Comparison of ENCODE assay signal across 16 cellular contexts in the genomic region with DNA sequence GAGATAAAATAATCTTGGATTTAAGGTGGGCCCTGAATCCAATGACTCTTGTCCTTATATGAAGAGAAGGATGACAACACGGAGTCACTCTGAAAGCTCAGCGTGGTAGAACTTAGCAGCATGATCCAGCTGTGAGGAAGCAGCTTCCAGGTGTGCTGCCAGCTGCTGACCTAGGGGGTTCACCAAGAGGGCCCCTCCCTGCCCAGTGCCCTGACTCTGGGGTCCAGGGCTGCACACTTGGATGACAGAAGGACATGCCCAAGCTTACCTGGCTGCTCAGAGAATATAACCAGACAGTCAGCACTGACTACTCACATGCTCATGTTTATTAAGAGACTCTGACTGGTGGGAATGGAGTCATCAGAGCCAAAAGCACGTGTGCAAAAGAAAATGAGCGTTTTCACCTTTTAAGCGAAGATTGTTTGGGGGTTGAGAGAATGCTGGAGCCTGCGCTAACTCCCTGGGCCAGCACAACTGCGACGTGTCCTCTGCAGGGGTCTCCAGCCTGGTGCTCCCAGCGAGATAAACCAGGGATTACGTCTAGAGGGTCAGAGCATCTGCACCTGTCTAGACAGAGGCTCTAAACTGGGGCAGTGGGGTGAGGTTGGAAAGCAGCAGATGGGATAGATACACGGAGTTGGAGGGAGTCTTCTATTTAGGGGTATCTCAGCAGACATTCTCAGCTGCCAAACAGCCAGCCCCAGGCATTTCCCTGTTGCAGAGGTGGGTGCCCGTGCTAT. TPM values are rescaled to one million over a fixed set of nuclear protein-coding genes. Genes with fewer than 3 reads are reported as not detected.
DNase-seq lines count a peak whose midpoint lies in the region; ATAC-seq, FAIRE-seq and TF ChIP-seq lines count a peak whose summit lies in the region.
"Had no signal": no experiment of that assay in that cellular context is flagged by ENCODE, and none has a peak within 500 bp of the region (broad histone marks: within the 10 kb centered on the region; RNA-seq: fewer than 3 reads in every experiment).

No MANE protein-coding gene starts in this region.

- in situ Hi-C loops in K562 (cut with MboI) = no loop called here

- no peak overlapping the region for H3K9ac ChIP-seq in K562 (ENCODE audit: insufficient read depth in 1 of 2, low read depth in 2 of 2, low read length in 2 of 2)
- H3K9ac ChIP-seq: KMS-11 had no signal

- H3K27ac ChIP-seq in HEK293 (ENCODE audit: extremely low read depth, low read depth, low read length) (no peak overlapping the region), K562 (ENCODE audit: extremely low read depth, low read depth, low read length) (no peak overlapping the region), spleen (peak overlapping the region in 2 of 8 donors; percentile 27 to 35), stomach (no peak overlapping the region)
- H3K27ac ChIP-seq: C4-2B, KMS-11 had no signal

- H3K4me1 ChIP-seq in HEK293 (ENCODE audit: control insufficient read depth, insufficient read depth, low read length) (peaks cover 11% of the 10 kb centered on the region), K562 (replicated peaks in 1 of 2; ENCODE audit: control insufficient read depth in 2 of 2, insufficient read depth in 2 of 2, low read length in 2 of 2) (peaks cover 13 to 16% of the 10 kb centered on the region in 2 experiments), spleen (peaks cover 0 to 30% (median 9%) of the 10 kb centered on the region in 6 donors), stomach (peaks cover 16 to 44% (median 19%) of the 10 kb centered on the region in 4 donors)

- ATAC-seq in K562 = no peak
- ATAC-seq: A549 had no signal

- peaks cover 25 to 59% of the 10 kb centered on the region in 2 experiments for H3K27me3 ChIP-seq in K562 (ENCODE audit: control insufficient read depth in 2 of 2, insufficient read depth in 2 of 2, low read length in 2 of 2)
- no peaks in the 10 kb centered on the region for H3K27me3 ChIP-seq in spleen (replicated peaks in 1 of 7)
- peaks cover 0 to 6% (median 0%) of the 10 kb centered on the region in 3 donors for H3K27me3 ChIP-seq in stomach
- H3K27me3 ChIP-seq: BE2C had no signal

- no peak for TF ChIP-seq RAD21 in K562 (CRISPR knock-in tag; conservative IDR thresholded peaks at IDR 0.05 in 1 of 2, IDR thresholded peaks at IDR 0.05 in 1 of 2)

- intact Hi-C loops in K562 (cut with micrococcal nuclease) = no loop called here
- intact Hi-C loops in spleen (cut with DNase I; ENCODE audit: low total_unique reads) = no loop called here
- intact Hi-C loops in stomach (cut with DNase I; ENCODE audit: low total_unique reads) = no loop called here

- DNase-seq in NCI-H82 (lab: John Stamatoyannopoulos, UW) (peak; percentile 83), K562 (ENCODE audit: extremely low read depth in 1 of 4, low spot score in 3 of 4) (no peak), spleen (peak; percentile 66), stomach (no peak), islet precursor cell (no peak), NCI-H1048 (lab: John Stamatoyannopoulos, UW) (no peak)
- DNase-seq: BE2C; CD4-positive, alpha-beta memory T cell; COR-L47; DMS53; GOT3; HCEC 1CT had no signal

- no peak overlapping the region for H3K4me2 ChIP-seq in K562 (ENCODE audit: insufficient read depth, low read length)
- H3K4me2 ChIP-seq: KMS-11 had no signal

- no peaks in the 10 kb centered on the region for H3K9me3 ChIP-seq in HEK293 (ENCODE audit: control insufficient read depth, insufficient read depth, low read depth, low read length)
- H3K9me3 ChIP-seq in K562 (replicated peaks; ENCODE audit: control insufficient read depth, insufficient read depth, low read depth, low read length) = no peaks in the 10 kb centered on the region
- no peaks in the 10 kb centered on the region for H3K9me3 ChIP-seq in spleen
- no peaks in the 10 kb centered on the region for H3K9me3 ChIP-seq in stomach
- H3K9me3 ChIP-seq: A549, BE2C had no signal

- 3% methylated on average over 12 of the region's 12 CpGs for WGBS in K562 (ENCODE audit: insufficient coverage, low coverage, missing lambda C conversion rate)
- WGBS in spleen, 5 donors = 89 to 92% (median 91%) methylated on average over 12 of the region's 12 CpGs
- 85 to 96% (median 88%) methylated on average over 12 of the region's 12 CpGs for WGBS in stomach, 5 donors

- FAIRE-seq in K562 (lab: Jason Lieb, UNC) = peak; percentile 72
- FAIRE-seq: A549 had no signal

- TF ChIP-seq CTCF in HEK293 (tag by site-specific recombination; IDR thresholded peaks at IDR 0.05) = no peak
- no peak for TF ChIP-seq CTCF in K562 (IDR thresholded peaks at IDR 0.05 in 2 of 3, conservative IDR thresholded peaks at IDR 0.05 in 1 of 3; ENCODE audit: insufficient read depth in 2 of 3, low read depth in 1 of 3, low read length in 3 of 3)
- TF ChIP-seq CTCF in spleen (IDR thresholded peaks at IDR 0.05 in 8 of 11, conservative IDR thresholded peaks at IDR 0.05 in 3 of 11) = no peak
- no peak for TF ChIP-seq CTCF in stomach (IDR thresholded peaks at IDR 0.05)

- H3K9me1 ChIP-seq in K562 (ENCODE audit: control insufficient read depth, insufficient read depth, low read length) = no peaks in the 10 kb centered on the region

- CTCF ChIA-PET in HEK293 (lab: Yijun Ruan, JAX) = no interaction called here
- CTCF ChIA-PET in K562 (lab: Yijun Ruan, JAX; ENCODE audit: low intra/inter-chr PET ratio) = no interaction called here

- H3K36me3 ChIP-seq in HEK293 (ENCODE audit: control insufficient read depth in 2 of 2, insufficient read depth in 1 of 2, low read length in 2 of 2) = no peaks in the 10 kb centered on the region
- H3K36me3 ChIP-seq in K562 (ENCODE audit: control insufficient read depth, insufficient read depth, low read length) = no peaks in the 10 kb centered on the region
- peaks cover 0 to 5% (median 0%) of the 10 kb centered on the region in 6 donors for H3K36me3 ChIP-seq in spleen
- no peaks in the 10 kb centered on the region for H3K36me3 ChIP-seq in stomach
- H3K36me3 ChIP-seq: BE2C had no signal

- POLR2A ChIA-PET in HEK293 (lab: Yijun Ruan, JAX) = no interaction called here
- POLR2A ChIA-PET in K562 (lab: Yijun Ruan, JAX) = no interaction called here

- H3K4me3 ChIP-seq in HEK293 (ENCODE audit: low read depth, low read length) = no peak overlapping the region
- no peak overlapping the region for H3K4me3 ChIP-seq in K562
- no peak overlapping the region for H3K4me3 ChIP-seq in spleen
- H3K4me3 ChIP-seq in stomach = no peak overlapping the region
- H3K4me3 ChIP-seq: A549 had no signal

- no TSS peak for BruUV-seq in K562 (replicated peaks; lab: Mats Ljungman, UMichigan)

- no peak for TF ChIP-seq EP300 in K562 (IDR thresholded peaks at IDR 0.05; ENCODE audit: low read length)
- no peak for TF ChIP-seq EP300 in stomach (IDR thresholded peaks at IDR 0.05)

- no peak overlapping the region for H2AFZ ChIP-seq in K562 (ENCODE audit: low read depth, low read length)

- TF ChIP-seq POLR2A in K562 (conservative IDR thresholded peaks at IDR 0.05) = no peak
- TF ChIP-seq POLR2A in spleen (IDR thresholded peaks at IDR 0.05) = no peak
- no peak for TF ChIP-seq POLR2A in stomach (IDR thresholded peaks at IDR 0.05)

- H3K79me2 ChIP-seq in K562 (ENCODE audit: control insufficient read depth, insufficient read depth, low read length) = no peaks in the 10 kb centered on the region

- H4K20me1 ChIP-seq in K562 (replicated peaks; ENCODE audit: control insufficient read depth, insufficient read depth, low read length) = no peaks in the 10 kb centered on the region

TF ChIP-seq in HEK293, 187 proteins besides CTCF, POLR2A, EP300 and RAD21:
- no peak for TF ChIP-seq ZFP37 (tag by site-specific recombination; IDR thresholded peaks at IDR 0.05)
- TF ChIP-seq ZNF146 (tag by site-specific recombination; IDR thresholded peaks at IDR 0.05) = no peak
- 0 out of 2 replicates have a peak, but pooled peaks have one; percentile 27 for TF ChIP-seq ZIC2 (tag by site-specific recombination; IDR thresholded peaks at IDR 0.05)
TF ChIP-seq in HEK293: peak in this region for 1.

TF ChIP-seq in K562, 482 proteins besides CTCF, POLR2A, EP300 and RAD21:
- TF ChIP-seq L3MBTL2 (IDR thresholded peaks at IDR 0.05) (0 out of 2 replicates have a peak, but pooled peaks have one; percentile 19), ZNF121 (CRISPR knock-in tag; conservative IDR thresholded peaks at IDR 0.05) (no peak)

RNA-seq across cellular contexts. Expression of a gene that starts 41.3 kb away (rescaled TPM):
- total RNA-seq in K562 (2011; cell fraction: chromatin; rRNA removed; ENCODE audit: low replicate concordance) = 0.92 and 1.7 TPM in 2 replicates
- total RNA-seq in K562 (2011; cell fraction: nucleolus; rRNA removed) = 1.4 and 2.0 TPM in 2 replicates
- total RNA-seq in K562 (2011; cell fraction: nucleoplasm; rRNA removed) = 1.3 and 1.9 TPM in 2 replicates
- total RNA-seq in K562 (2014; rRNA removed) = 0.73 TPM in 1 of 2 replicates, not detected in the other
- 0.19 TPM in 1 of 2 replicates, not detected in the other for total RNA-seq in K562 (2014; rRNA removed; fragmentation: Illumina TruSeq; extraction: Trizol)
- 0.23 TPM in 1 of 2 replicates, not detected in the other for total RNA-seq in K562 (2015; rRNA removed; fragmentation: Illumina TruSeq; extraction: Trizol)
- 0.31 and 0.36 TPM in 2 replicates for total RNA-seq in K562 (2021)
- polyA plus RNA-seq in K562 (2011; rRNA removed) = 0.32 and 0.85 TPM in 2 replicates
- polyA plus RNA-seq in K562 (2011; cell fraction: cytosol; rRNA removed) = 0.41 and 1.2 TPM in 2 replicates
- 0.55 and 1.6 TPM in 2 replicates for polyA plus RNA-seq in K562 (2011; cell fraction: nucleus; rRNA removed)
- polyA plus RNA-seq in K562 (2012) = 0.40 and 2.4 TPM in 2 replicates
- polyA plus RNA-seq in K562 (2014; fragmentation: Illumina TruSeq; extraction: Trizol) = 0.21 and 0.30 TPM in 2 replicates
- under 1 TPM; 0.04 to 0.13 TPM for polyA plus RNA-seq in K562 (2014; fragmentation: Nextera tagmentation; extraction: Ambion mirVana)
- polyA plus RNA-seq in K562 (2014; rRNA removed) = 0.28 and 0.84 TPM in 2 replicates
- polyA minus RNA-seq in K562 (2011; rRNA and poly(A)+ RNA removed) = 0.35 TPM in 1 of 2 replicates, not detected in the other
- polyA minus RNA-seq in K562 (2011; cell fraction: cytosol; rRNA and poly(A)+ RNA removed) = 0.86 TPM in 1 of 2 replicates, not detected in the other
- polyA minus RNA-seq in K562 (2011; cell fraction: nucleus; rRNA and poly(A)+ RNA removed) = 0.89 and 1.5 TPM in 2 replicates
- 10 to 100 TPM in 5 of 7 donors, 1 to 10 TPM in 2; 7.5 to 27.9 (median 15.7) TPM for total RNA-seq in spleen
- 1 to 10 TPM; 2.0 to 7.7 (median 2.4) TPM for polyA plus RNA-seq in spleen
- total RNA-seq in stomach = under 1 TPM in 1 of 5 donors, not detected in 4; 0.87 TPM
- under 1 TPM; 0.31 to 0.76 (median 0.70) TPM for polyA plus RNA-seq in stomach

Comparison
In these comparisons a context has a peak if more than half of its experiments do, and no peak if none do; other contexts are left out.
1. DNase-seq: peak in NCI-H82 (single experiment) and spleen (single experiment); none in K562 (0 of 4), stomach (single experiment), islet precursor cell (single experiment) and NCI-H1048 (single experiment).